In genomic region chr15:48427479-48427878, GRCh38 we compare ENCODE assay signal across 20 cellular contexts.
A peak's percentile ranks its signal among the peaks of the same experiment; 100 is the strongest.
DNase-seq lines count a peak whose midpoint lies in the region; ATAC-seq and TF ChIP-seq lines count a peak whose summit lies in the region.
"Had no signal": no experiment of that assay in that cellular context is flagged by ENCODE, and none has a peak within 500 bp of the region (broad histone marks: within the 10 kb centered on the region; RNA-seq: fewer than 3 reads in every experiment).

No MANE protein-coding gene starts in this region.

- H3K9me3 Mint-ChIP-seq in CD8-positive, alpha-beta T cell = no peaks in the 10 kb centered on the region
- H3K9me3 Mint-ChIP-seq: CD4-positive, alpha-beta T cell; IgD-negative memory B cell had no signal

- no peaks in the 10 kb centered on the region for H3K27me3 ChIP-seq in adipocyte (replicated peaks; ENCODE audit: control insufficient read depth, insufficient read depth, low read length)
- H3K27me3 ChIP-seq in mesenchymal stem cell (ENCODE audit: control insufficient read depth in 1 of 2, insufficient read depth in 1 of 2, low read length in 2 of 2) = no peaks in the 10 kb centered on the region
- H3K27me3 ChIP-seq in smooth muscle cell (ENCODE audit: low read depth) = no peaks in the 10 kb centered on the region
- no peaks in the 10 kb centered on the region for H3K27me3 ChIP-seq in breast epithelium
- H3K27me3 ChIP-seq in CD8-positive, alpha-beta T cell (ENCODE audit: insufficient read depth, low read length) = no peaks in the 10 kb centered on the region
- H3K27me3 ChIP-seq: Peyer's patch had no signal

- no peak for TF ChIP-seq POLR2A in breast epithelium (IDR thresholded peaks at IDR 0.05)

- H3K36me3 ChIP-seq in adipocyte (ENCODE audit: control insufficient read depth, insufficient read depth, low read length, severe bottlenecking) (peaks cover 90% of the 10 kb centered on the region), mesenchymal stem cell (ENCODE audit: control insufficient read depth in 1 of 2, insufficient read depth in 2 of 2, low read depth in 1 of 2, low read length in 2 of 2) (peaks cover 34 to 99% of the 10 kb centered on the region in 2 experiments), smooth muscle cell (ENCODE audit: low read depth) (peaks cover 27% of the 10 kb centered on the region), breast epithelium (peaks cover 3% of the 10 kb centered on the region)
- H3K36me3 ChIP-seq in CD8-positive, alpha-beta T cell (ENCODE audit: insufficient read depth, low read length) = no peaks in the 10 kb centered on the region

- TF ChIP-seq CTCF in smooth muscle cell (IDR thresholded peaks at IDR 0.05; ENCODE audit: borderline replicate concordance, insufficient read depth, poor library complexity, severe bottlenecking) = no peak
- TF ChIP-seq CTCF in breast epithelium (IDR thresholded peaks at IDR 0.05) = no peak
- no peak for TF ChIP-seq CTCF in CD8-positive, alpha-beta T cell (IDR thresholded peaks at IDR 0.05)

- no peak overlapping the region for H4K8ac ChIP-seq in mesenchymal stem cell (ENCODE audit: low read length)

- H3K4me1 Mint-ChIP-seq in CD8-positive, alpha-beta T cell (ENCODE audit: low read depth) = no peaks in the 10 kb centered on the region
- H3K4me1 Mint-ChIP-seq: B cell, IgD-negative memory B cell had no signal

- H3K9me3 ChIP-seq in adipocyte (ENCODE audit: control insufficient read depth, low read length) = no peaks in the 10 kb centered on the region
- H3K9me3 ChIP-seq in mesenchymal stem cell (ENCODE audit: control insufficient read depth, low read length) = no peaks in the 10 kb centered on the region
- no peaks in the 10 kb centered on the region for H3K9me3 ChIP-seq in smooth muscle cell (replicated peaks; ENCODE audit: low read depth)
- no peaks in the 10 kb centered on the region for H3K9me3 ChIP-seq in breast epithelium
- H3K9me3 ChIP-seq in CD8-positive, alpha-beta T cell (ENCODE audit: low read length) = no peaks in the 10 kb centered on the region
- H3K9me3 ChIP-seq: Peyer's patch had no signal

- H3K79me1 ChIP-seq in mesenchymal stem cell (replicated peaks; ENCODE audit: low read length, poor library complexity, severe bottlenecking) = peaks cover 13% of the 10 kb centered on the region

- no peak overlapping the region for H3K14ac ChIP-seq in mesenchymal stem cell (ENCODE audit: low read length in 2 of 2)

- no peaks in the 10 kb centered on the region for H3K27me3 Mint-ChIP-seq in CD8-positive, alpha-beta T cell (ENCODE audit: low read depth)
- H3K27me3 Mint-ChIP-seq: B cell; CD4-positive, alpha-beta T cell; IgD-negative memory B cell had no signal

- POLR2A ChIA-PET in CD8-positive, alpha-beta T cell (lab: Charles Lee) = no interaction called here

- no peaks in the 10 kb centered on the region for H4K20me1 ChIP-seq in smooth muscle cell (ENCODE audit: low read depth)

- no peak overlapping the region for H2BK12ac ChIP-seq in mesenchymal stem cell (ENCODE audit: low read length in 2 of 2)

- H3K18ac ChIP-seq in mesenchymal stem cell (ENCODE audit: low read depth in 1 of 2, low read length in 2 of 2) = no peak overlapping the region

- WGBS in mesenchymal stem cell = 88% methylated on average over 6 of the region's 6 CpGs
- WGBS in smooth muscle cell (ENCODE audit: low lambda C conversion rate) = 77% methylated on average over 6 of the region's 6 CpGs

- H4K91ac ChIP-seq in mesenchymal stem cell (ENCODE audit: low read length) = no peak overlapping the region

- H2AK5ac ChIP-seq in mesenchymal stem cell (ENCODE audit: low read length, severe bottlenecking) = no peak overlapping the region

- no peak for ATAC-seq in CD8-positive, alpha-beta T cell

- peak; percentile 61 for DNase-seq in EL
- DNase-seq in adipocyte (ENCODE audit: low read depth) = no peak
- no peak for DNase-seq in mesenchymal stem cell
- DNase-seq in smooth muscle cell (lab: John Stamatoyannopoulos, UW; ENCODE audit: unreplicated experiment) = no peak
- no peak for DNase-seq in breast epithelium (ENCODE audit: low spot score in 2 of 2)
- DNase-seq in DMS 273 (lab: John Stamatoyannopoulos, UW; ENCODE audit: unreplicated experiment) = no peak
- no peak for DNase-seq in SKM-1 (lab: John Stamatoyannopoulos, UW; ENCODE audit: unreplicated experiment)
- no peak for DNase-seq in CD8-positive, alpha-beta T cell
- DNase-seq: ACHN; CD4-positive, alpha-beta T cell; DND-41; H7; MV-4-11; NCI-H1436; NCI-H2081; NCI-H510A treated with DMSO at 0.1 percent for 48 hours; Peyer's patch; Right ventricle myocardium superior had no signal

- H3K27ac ChIP-seq in mesenchymal stem cell (ENCODE audit: low read length, poor library complexity, severe bottlenecking) = no peak overlapping the region
- H3K27ac ChIP-seq in smooth muscle cell (ENCODE audit: low read depth) = peak overlapping the region; percentile 73
- H3K27ac ChIP-seq in breast epithelium = no peak overlapping the region
- no peak overlapping the region for H3K27ac ChIP-seq in CD8-positive, alpha-beta T cell (ENCODE audit: low read depth, low read length)
- H3K27ac ChIP-seq: Peyer's patch had no signal

- H2BK15ac ChIP-seq in mesenchymal stem cell (ENCODE audit: low read depth, poor library complexity, severe bottlenecking) = no peak overlapping the region

- no peak overlapping the region for H3K4ac ChIP-seq in mesenchymal stem cell (ENCODE audit: low read depth in 1 of 2, low read length in 2 of 2)

- H3K36me3 Mint-ChIP-seq in CD8-positive, alpha-beta T cell = no peaks in the 10 kb centered on the region

- H3F3A ChIP-seq in smooth muscle cell (ENCODE audit: low read depth) = peaks cover 4% of the 10 kb centered on the region

- no peak overlapping the region for H3K4me2 ChIP-seq in mesenchymal stem cell (ENCODE audit: low read length, poor library complexity, severe bottlenecking)
- H3K4me2 ChIP-seq in smooth muscle cell = no peak overlapping the region

- H3K27ac Mint-ChIP-seq in CD8-positive, alpha-beta T cell = no peak overlapping the region
- H3K27ac Mint-ChIP-seq: B cell; CD4-positive, alpha-beta T cell; IgD-negative memory B cell had no signal

- no peak overlapping the region for H3K4me3 ChIP-seq in adipocyte (ENCODE audit: low read length)
- no peak overlapping the region for H3K4me3 ChIP-seq in mesenchymal stem cell (ENCODE audit: insufficient read depth in 1 of 2, low read depth in 1 of 2, low read length in 2 of 2)
- no peak overlapping the region for H3K4me3 ChIP-seq in smooth muscle cell
- no peak overlapping the region for H3K4me3 ChIP-seq in breast epithelium
- H3K4me3 ChIP-seq in CD8-positive, alpha-beta T cell (ENCODE audit: low read depth, low read length) = no peak overlapping the region
- H3K4me3 ChIP-seq: Peyer's patch had no signal

- CTCF ChIA-PET in CD8-positive, alpha-beta T cell (lab: Charles Lee) = no interaction called here

- peaks cover 44% of the 10 kb centered on the region for H3K4me1 ChIP-seq in adipocyte (ENCODE audit: control insufficient read depth, insufficient read depth, low read length)
- H3K4me1 ChIP-seq in mesenchymal stem cell (ENCODE audit: control insufficient read depth, insufficient read depth, low read depth, low read length) = peaks cover 5% of the 10 kb centered on the region
- no peaks in the 10 kb centered on the region for H3K4me1 ChIP-seq in smooth muscle cell (ENCODE audit: low read depth)
- H3K4me1 ChIP-seq in breast epithelium = no peaks in the 10 kb centered on the region
- no peaks in the 10 kb centered on the region for H3K4me1 ChIP-seq in CD8-positive, alpha-beta T cell (ENCODE audit: insufficient read depth, low read length)
- H3K4me1 ChIP-seq: Peyer's patch had no signal

- no peak overlapping the region for H2AFZ ChIP-seq in mesenchymal stem cell (ENCODE audit: low read depth, low read length)
- no peak overlapping the region for H2AFZ ChIP-seq in smooth muscle cell (ENCODE audit: low read depth)

- H3K4me3 Mint-ChIP-seq in CD8-positive, alpha-beta T cell = no peak overlapping the region
- H3K4me3 Mint-ChIP-seq: B cell; CD4-positive, alpha-beta T cell; IgD-negative memory B cell had no signal

- H2BK5ac ChIP-seq in mesenchymal stem cell (ENCODE audit: low read depth, low read length, poor library complexity, severe bottlenecking) = no peak overlapping the region

- H3K79me2 ChIP-seq in smooth muscle cell (ENCODE audit: low read depth) = no peaks in the 10 kb centered on the region

- no peak overlapping the region for H2BK120ac ChIP-seq in mesenchymal stem cell (ENCODE audit: low read depth, low read length)

- intact Hi-C loops in breast epithelium (cut with DNase I; ENCODE audit: low total_unique reads) = no loop called here
- intact Hi-C loops in CD8-positive, alpha-beta T cell (cut with DNase I, micrococcal nuclease) = no loop called here

- no peak overlapping the region for H3K23ac ChIP-seq in mesenchymal stem cell (ENCODE audit: low read length in 2 of 2)

- H3K9ac ChIP-seq in adipocyte (ENCODE audit: low read length) = peak overlapping the region; percentile 59
- peak overlapping the region; percentile 69 for H3K9ac ChIP-seq in mesenchymal stem cell (ENCODE audit: low read length)
- no peak overlapping the region for H3K9ac ChIP-seq in smooth muscle cell (ENCODE audit: low read depth)
